In genomic region chr4:100295792-100296191, GRCh38 we compare ENCODE assay signal across 20 cellular contexts.
DNase-seq lines count a peak whose midpoint lies in the region; ATAC-seq, FAIRE-seq and TF ChIP-seq lines count a peak whose summit lies in the region.
"Had no signal": no experiment of that assay in that cellular context is flagged by ENCODE, and none has a peak within 500 bp of the region (broad histone marks: within the 10 kb centered on the region; RNA-seq: fewer than 3 reads in every experiment).

No MANE protein-coding gene starts in this region.

- CTCF ChIA-PET in CD8-positive, alpha-beta T cell (lab: Charles Lee): no interaction called here

- intact Hi-C loops in CD8-positive, alpha-beta T cell (cut with DNase I, micrococcal nuclease): no loop called here

- H3K27me3 ChIP-seq in DND-41 (ENCODE audit: insufficient read depth, low read length, poor library complexity) (no peaks in the 10 kb centered on the region), H7 (ENCODE audit: control insufficient read depth, insufficient read depth, low read length) (no peaks in the 10 kb centered on the region)
- no peaks in the 10 kb centered on the region for H3K27me3 ChIP-seq in CD8-positive, alpha-beta T cell (ENCODE audit: insufficient read depth, low read length)
- H3K27me3 ChIP-seq: neutrophil had no signal

- H3K9me3 ChIP-seq in DND-41 (ENCODE audit: insufficient read depth, low read length, severe bottlenecking): no peaks in the 10 kb centered on the region
- H3K9me3 ChIP-seq in CD8-positive, alpha-beta T cell (ENCODE audit: low read length): no peaks in the 10 kb centered on the region
- H3K9me3 ChIP-seq: neutrophil had no signal

- H3K9me3 Mint-ChIP-seq in CD8-positive, alpha-beta T cell: no peaks in the 10 kb centered on the region
- H3K9me3 Mint-ChIP-seq: CD4-positive, alpha-beta T cell; T-helper 1 cell treated with Interleukin-12 subunit alpha and Interleukin-12 subunit beta and Interleukin-4 antibody, amounts not matched to agents 30 μg/mL and 1 μg/mL, for 36 hours had no signal

- no peaks in the 10 kb centered on the region for H3K36me3 Mint-ChIP-seq in CD8-positive, alpha-beta T cell

- no peak overlapping the region for H3K9ac ChIP-seq in DND-41 (ENCODE audit: low read depth, low read length)

- no peak overlapping the region for H3K4me3 Mint-ChIP-seq in CD8-positive, alpha-beta T cell
- H3K4me3 Mint-ChIP-seq: CD4-positive, alpha-beta T cell; T-helper 1 cell treated with Interleukin-12 subunit alpha and Interleukin-12 subunit beta and Interleukin-4 antibody, amounts not matched to agents 30 μg/mL and 1 μg/mL, for 36 hours had no signal

- no peaks in the 10 kb centered on the region for H3K36me3 ChIP-seq in DND-41 (ENCODE audit: insufficient read depth, low read length)
- H3K36me3 ChIP-seq in H7 (replicated peaks; ENCODE audit: control insufficient read depth, insufficient read depth, low read length): no peaks in the 10 kb centered on the region
- no peaks in the 10 kb centered on the region for H3K36me3 ChIP-seq in CD8-positive, alpha-beta T cell (ENCODE audit: insufficient read depth, low read length)
- H3K36me3 ChIP-seq: neutrophil had no signal

- no peak overlapping the region for H3K27ac Mint-ChIP-seq in CD8-positive, alpha-beta T cell
- H3K27ac Mint-ChIP-seq: CD4-positive, alpha-beta T cell; T-helper 1 cell treated with Interleukin-12 subunit alpha and Interleukin-12 subunit beta and Interleukin-4 antibody, amounts not matched to agents 30 μg/mL and 1 μg/mL, for 36 hours had no signal

- peak overlapping the region; percentile 19 for H2AFZ ChIP-seq in DND-41 (ENCODE audit: low read depth, low read length)

- DNase-seq in DND-41 (no peak), LoVo (ENCODE audit: low spot score) (peak; percentile 62), cardiac fibroblast (ENCODE audit: low read depth in 2 of 2) (peak; percentile 51 to 93), kidney tubule cell (ENCODE audit: low spot score) (peak; percentile 45), H7 (no peak), D341Med (ENCODE audit: low spot score) (no peak), HTR-8/SVneo (ENCODE audit: insufficient read length, low spot score) (no peak)
- DNase-seq in CD8-positive, alpha-beta T cell: no peak
- DNase-seq: activated naive CD4-positive, alpha-beta T cell treated with Interleukin-2 at 50 U/mL for 16 hours; aorta; CD4-positive, alpha-beta T cell; left ventricle myocardium superior; NCI-H1417; NCI-H2171; NCI-H69; Right ventricle myocardium superior; stimulated activated CD4-positive, alpha-beta T cell treated with anti-CD3 and anti-CD28 coated beads, Interleukin-12 subunit alpha, Interleukin-12 subunit beta, amount 100 ng/mL, for 4 hours had no signal

- H3K4me1 ChIP-seq in DND-41 (ENCODE audit: insufficient read depth, low read length): peaks cover 9% of the 10 kb centered on the region
- H3K4me1 ChIP-seq in CD8-positive, alpha-beta T cell (ENCODE audit: insufficient read depth, low read length): no peaks in the 10 kb centered on the region

- no peak for ATAC-seq in DND-41 (ENCODE audit: insufficient read depth, low read depth)
- no peak for ATAC-seq in CD8-positive, alpha-beta T cell
- ATAC-seq: left ventricle myocardium superior had no signal

- H3K27me3 Mint-ChIP-seq in CD8-positive, alpha-beta T cell (ENCODE audit: low read depth): peaks cover under 1% of the 10 kb centered on the region
- H3K27me3 Mint-ChIP-seq: CD4-positive, alpha-beta T cell had no signal

- no peak overlapping the region for H3K27ac ChIP-seq in DND-41 (ENCODE audit: low read length)
- no peak overlapping the region for H3K27ac ChIP-seq in CD8-positive, alpha-beta T cell (ENCODE audit: low read depth, low read length)
- H3K27ac ChIP-seq: neutrophil had no signal

- H3K79me2 ChIP-seq in DND-41 (ENCODE audit: insufficient read depth, low read length): no peaks in the 10 kb centered on the region

- H3K4me2 ChIP-seq in DND-41 (ENCODE audit: insufficient read depth, low read length): no peak overlapping the region

- no peaks in the 10 kb centered on the region for H4K20me1 ChIP-seq in DND-41 (ENCODE audit: insufficient read depth, low read length)

- TF ChIP-seq CTCF in DND-41 (IDR thresholded peaks at IDR 0.05; ENCODE audit: borderline replicate concordance, extremely low read depth, low read length, poor library complexity, severe bottlenecking) (no peak), cardiac fibroblast (IDR thresholded peaks at IDR 0.05; ENCODE audit: low read depth, low read length) (no peak)
- no peak for TF ChIP-seq CTCF in CD8-positive, alpha-beta T cell (IDR thresholded peaks at IDR 0.05)

- no peak for FAIRE-seq in HTR-8/SVneo (lab: Jason Lieb, UNC)
- FAIRE-seq: colon had no signal

- POLR2A ChIA-PET in CD8-positive, alpha-beta T cell (lab: Charles Lee): no interaction called here

- H3K4me3 ChIP-seq in DND-41 (ENCODE audit: low read depth in 1 of 2, low read length in 2 of 2) (no peak overlapping the region), cardiac fibroblast (replicated peaks in 1 of 2; ENCODE audit: low read depth in 2 of 2, low read length in 2 of 2) (no peak overlapping the region), H7 (ENCODE audit: insufficient read depth, low read depth, low read length) (no peak overlapping the region)
- no peak overlapping the region for H3K4me3 ChIP-seq in CD8-positive, alpha-beta T cell (ENCODE audit: low read depth, low read length)

- H3K4me1 Mint-ChIP-seq in CD8-positive, alpha-beta T cell (ENCODE audit: low read depth): no peaks in the 10 kb centered on the region

Comparison
In these comparisons a context has a peak if more than half of its experiments do, and no peak if none do; other contexts are left out.
1. DNase-seq: peak in LoVo (single experiment), cardiac fibroblast (2 of 2) and kidney tubule cell (single experiment); none in DND-41 (single experiment), H7 (single experiment), D341Med (single experiment), CD8-positive, alpha-beta T cell (0 of 7) and HTR-8/SVneo (single experiment).